32 cellular contexts compared by ENCODE assay signal in genomic region chr2:112637289-112637660, GRCh38.
"Had no signal": no experiment of that assay in that cellular context is flagged by ENCODE, and none has a peak within 500 bp of the region (broad histone marks: within the 10 kb centered on the region; RNA-seq: fewer than 3 reads in every experiment).

No MANE protein-coding gene starts in this region.

- H3K9me3 Mint-ChIP-seq: activated CD4-positive, alpha-beta T cell treated with anti-CD3 and anti-CD28 coated beads, Interleukin-2, amount 10 ng/mL, durations not matched to agents 24 days and 14 days; activated CD8-positive, alpha-beta T cell treated with anti-CD3 and anti-CD28 coated beads for 36 hours; activated naive CD8-positive, alpha-beta T cell treated with anti-CD3 and anti-CD28 coated beads for 36 hours; activated T-cell treated with anti-CD3 and anti-CD28 coated beads, Interleukin-2, amount 50 U/mL, for 72 hours; activated T-helper 17 cell treated with anti-CD3 and anti-CD28 coated beads, Interleukin-2, amount 50 U/mL, for 72 hours; T-helper 1 cell treated with Interleukin-12 subunit alpha and Interleukin-12 subunit beta and Interleukin-4 antibody, amounts not matched to agents 30 μg/mL and 1 μg/mL, for 36 hours; T-helper 2 cell treated with Interferon-gamma antibody and Interleukin-4, amounts not matched to agents 5 μg/mL and 100 μg/mL, for 36 hours had no signal

- H3K27ac ChIP-seq: brain microvascular endothelial cell, cardiac muscle cell, KMS-11, SJSA1 had no signal

- H3K9ac ChIP-seq: KMS-11, SK-N-SH had no signal

- H3K9me3 ChIP-seq: SJSA1, SK-N-SH had no signal

- H3K36me3 Mint-ChIP-seq: activated naive CD8-positive, alpha-beta T cell treated with anti-CD3 and anti-CD28 coated beads for 36 hours had no signal

- H3K4me3 ChIP-seq: cardiac muscle cell, SJSA1 had no signal

- DNase-seq: activated CD4-positive, alpha-beta T cell treated with anti-CD3 and anti-CD28 coated beads, Interleukin-2, amount 10 ng/mL, durations not matched to agents 24 days and 14 days; activated CD4-positive, alpha-beta T cell treated with anti-CD3 and anti-CD28 coated beads, Interleukin-2, amount 50 U/mL, for 4 hours; activated naive CD4-positive, alpha-beta T cell; activated naive CD4-positive, alpha-beta T cell treated with anti-CD3 and anti-CD28 coated beads, Interleukin-2, amount 50 U/mL, for 16 hours; activated T-cell treated with anti-CD3 and anti-CD28 coated beads, Interleukin-2, amount 50 U/mL, for 1 hour; amniotic stem cell; aorta; brain microvascular endothelial cell; NCI-H1092 treated with DMSO at 0.1 percent for 48 hours; NCI-H1417; NCI-H146; NCI-H187; NCI-H2029 treated with DMSO at 0.1 percent for 48 hours; NCI-H2107; NCI-H2171; NCI-H2227 treated with DMSO at 0.1 percent for 48 hours; NCI-H446; NCI-H510A treated with DMSO at 0.1 percent for 48 hours; NCI-H69; NCI-H82; SHP77 treated with DMSO at 0.1 percent for 48 hours; SK-N-SH had no signal

- H3K4me3 Mint-ChIP-seq: activated CD4-positive, alpha-beta T cell treated with anti-CD3 and anti-CD28 coated beads, Interleukin-2, amount 10 ng/mL, durations not matched to agents 24 days and 14 days; activated CD8-positive, alpha-beta T cell treated with anti-CD3 and anti-CD28 coated beads for 36 hours; activated naive CD8-positive, alpha-beta T cell treated with anti-CD3 and anti-CD28 coated beads for 36 hours; T-helper 1 cell treated with Interleukin-12 subunit alpha and Interleukin-12 subunit beta and Interleukin-4 antibody, amounts not matched to agents 30 μg/mL and 1 μg/mL, for 36 hours; T-helper 2 cell treated with Interferon-gamma antibody and Interleukin-4, amounts not matched to agents 5 μg/mL and 100 μg/mL, for 36 hours had no signal

- ATAC-seq: Panc1 had no signal

- H3K27me3 ChIP-seq: brain microvascular endothelial cell, cardiac muscle cell, SJSA1 had no signal

- H3K27ac Mint-ChIP-seq: activated CD4-positive, alpha-beta T cell treated with anti-CD3 and anti-CD28 coated beads, Interleukin-2, amount 10 ng/mL, durations not matched to agents 24 days and 14 days; activated CD8-positive, alpha-beta T cell treated with anti-CD3 and anti-CD28 coated beads for 36 hours; activated naive CD8-positive, alpha-beta T cell treated with anti-CD3 and anti-CD28 coated beads for 36 hours; activated T-helper 17 cell treated with anti-CD3 and anti-CD28 coated beads, Interleukin-2, amount 50 U/mL, for 72 hours; T-helper 1 cell treated with Interleukin-12 subunit alpha and Interleukin-12 subunit beta and Interleukin-4 antibody, amounts not matched to agents 30 μg/mL and 1 μg/mL, for 36 hours; T-helper 2 cell treated with Interferon-gamma antibody and Interleukin-4, amounts not matched to agents 5 μg/mL and 100 μg/mL, for 36 hours had no signal

- H3K27me3 Mint-ChIP-seq: activated CD4-positive, alpha-beta T cell treated with anti-CD3 and anti-CD28 coated beads, Interleukin-2, amount 10 ng/mL, durations not matched to agents 24 days and 14 days; activated naive CD8-positive, alpha-beta T cell treated with anti-CD3 and anti-CD28 coated beads for 36 hours; activated T-helper 17 cell treated with anti-CD3 and anti-CD28 coated beads, Interleukin-2, amount 50 U/mL, for 72 hours had no signal

- H3K4me2 ChIP-seq: SK-N-SH had no signal

- H3K36me3 ChIP-seq: brain microvascular endothelial cell, cardiac muscle cell, SJSA1 had no signal
